Comparison of ENCODE assay signal across 16 cellular contexts in genomic region chr1:186894415-186894814, GRCh38.
DNase-seq lines count a peak whose midpoint lies in the region; ATAC-seq and TF ChIP-seq lines count a peak whose summit lies in the region.
"Had no signal": no experiment of that assay in that cellular context is flagged by ENCODE, and none has a peak within 500 bp of the region (broad histone marks: within the 10 kb centered on the region; RNA-seq: fewer than 3 reads in every experiment).

No MANE protein-coding gene starts in this region.

- DNase-seq in amniotic epithelial cell (ENCODE audit: low read depth): peak; percentile 85
- peak; percentile 42 for DNase-seq in fibroblast of mammary gland (ENCODE audit: low read depth)
- DNase-seq in omental fat pad (ENCODE audit: low spot score): no peak
- no peak for DNase-seq in tibial nerve (ENCODE audit: low spot score in 2 of 2)
- no peak for DNase-seq in ureter (ENCODE audit: low spot score)
- DNase-seq: C1 segment of cervical spinal cord; CD8-positive, alpha-beta memory T cell; HCEC 1CT; Kasumi-1; NCI-H1105; NCI-H1694; NCI-H2081 treated with DMSO at 0.1 percent for 48 hours had no signal

- peak; percentile 54 to 76 for TF ChIP-seq EP300 in tibial nerve (IDR thresholded peaks at IDR 0.05)

- H3K4me1 ChIP-seq in tibial nerve: peaks cover 0 to 19% (median 2%) of the 10 kb centered on the region in 4 donors

- H3K4me3 ChIP-seq in fibroblast of mammary gland (ENCODE audit: control insufficient read depth, low read depth, low read length): no peak overlapping the region
- H3K4me3 ChIP-seq in tibial nerve: no peak overlapping the region
- H3K4me3 ChIP-seq: GM23338 had no signal

- H3K27ac ChIP-seq in tibial nerve: no peak overlapping the region

- ATAC-seq in omental fat pad (ENCODE audit: low FRiP score): peak; percentile 23
- no peak for ATAC-seq in esophagus mucosa
- ATAC-seq in HG03457 (IDR thresholded peaks at IDR 0.05; ENCODE audit: unreplicated experiment): no peak
- ATAC-seq: GM23338, Panc1 had no signal

- TF ChIP-seq POLR2A in tibial nerve (IDR thresholded peaks at IDR 0.05): no peak

- no peaks in the 10 kb centered on the region for H3K36me3 ChIP-seq in tibial nerve

- no peaks in the 10 kb centered on the region for H3K9me3 ChIP-seq in tibial nerve

- no peak for TF ChIP-seq CTCF in fibroblast of mammary gland (conservative IDR thresholded peaks at IDR 0.05; ENCODE audit: control insufficient read depth, insufficient read depth, low read depth, low read length)
- no peak for TF ChIP-seq CTCF in omental fat pad (IDR thresholded peaks at IDR 0.05)
- TF ChIP-seq CTCF in tibial nerve (IDR thresholded peaks at IDR 0.05): no peak

- no peaks in the 10 kb centered on the region for H3K27me3 ChIP-seq in tibial nerve

Comparison
In these comparisons a context has a peak if more than half of its experiments do, and no peak if none do; other contexts are left out.
1. DNase-seq: peak in amniotic epithelial cell (single experiment) and fibroblast of mammary gland (single experiment); none in omental fat pad (single experiment), tibial nerve (0 of 2) and ureter (single experiment).